Comparison of ENCODE assay signal across 1 cellular context in genomic region chr2:42128731-42129486, GRCh38.
TF ChIP-seq lines count a peak whose summit lies in the region.

No MANE protein-coding gene starts in this region.

TF ChIP-seq in IMR-90, 13 proteins besides CTCF, POLR2A, EP300 and RAD21 (continued from another document):
- TF ChIP-seq USF2 (IDR thresholded peaks at IDR 0.05; ENCODE audit: low read depth, low read length) (no peak), MAZ (IDR thresholded peaks at IDR 0.05; ENCODE audit: borderline replicate concordance, low read depth, low read length) (no peak), CEBPB (IDR thresholded peaks at IDR 0.05; ENCODE audit: low read depth, low read length) (no peak), RFX5 (IDR thresholded peaks at IDR 0.05; ENCODE audit: low read depth, low read length) (no peak), BHLHE40 (IDR thresholded peaks at IDR 0.05; ENCODE audit: low read depth, low read length) (no peak)
